ENCODE assay signal across 13 cellular contexts in genomic region chr2:60965514-60965815, GRCh38. TPM values are rescaled to one million over a fixed set of nuclear protein-coding genes. Genes with fewer than 3 reads are reported as not detected.
DNase-seq lines count a peak whose midpoint lies in the region; ATAC-seq and TF ChIP-seq lines count a peak whose summit lies in the region.
"Had no signal": no experiment of that assay in that cellular context is flagged by ENCODE, and none has a peak within 500 bp of the region (broad histone marks: within the 10 kb centered on the region; RNA-seq: fewer than 3 reads in every experiment).

No MANE protein-coding gene starts in this region.

- peaks cover 7% of the 10 kb centered on the region for H3K36me3 Mint-ChIP-seq in CD8-positive, alpha-beta T cell
- peaks cover 6% of the 10 kb centered on the region for H3K36me3 Mint-ChIP-seq in IgD-negative memory B cell
- H3K36me3 Mint-ChIP-seq in activated naive CD8-positive, alpha-beta T cell: peaks cover 20% of the 10 kb centered on the region
- peaks cover 0 to 7% of the 10 kb centered on the region in 2 donors for H3K36me3 Mint-ChIP-seq in naive B cell
- no peaks in the 10 kb centered on the region for H3K36me3 Mint-ChIP-seq in WTC11

- TF ChIP-seq CTCF in CD8-positive, alpha-beta T cell (IDR thresholded peaks at IDR 0.05): no peak
- no peak for TF ChIP-seq CTCF in foreskin fibroblast (IDR thresholded peaks at IDR 0.05; ENCODE audit: low read depth, low read length)
- no peak for TF ChIP-seq CTCF in WTC11 (IDR thresholded peaks at IDR 0.05)

- CTCF ChIA-PET in CD8-positive, alpha-beta T cell (lab: Charles Lee): interaction anchor here (1.4 kb wide), 1 partner anchor 34 kb away, joined by 4 read pairs; no protein-coding TSS in a partner anchor
- CTCF ChIA-PET in WTC11 (lab: Charles Lee): interaction anchor here (1.1 kb wide), 2 partner anchors 35 to 84 kb away, joined by 3 to 4 read pairs; partner anchors contain the start of gene REL

- H3K27me3 Mint-ChIP-seq in CD8-positive, alpha-beta T cell (ENCODE audit: low read depth): no peaks in the 10 kb centered on the region
- peaks cover 2% of the 10 kb centered on the region for H3K27me3 Mint-ChIP-seq in IgD-negative memory B cell
- H3K27me3 Mint-ChIP-seq in activated naive CD8-positive, alpha-beta T cell: no peaks in the 10 kb centered on the region
- H3K27me3 Mint-ChIP-seq in naive B cell: no peaks in the 10 kb centered on the region
- no peaks in the 10 kb centered on the region for H3K27me3 Mint-ChIP-seq in WTC11 (ENCODE audit: low read depth)

- no peak for DNase-seq in CD8-positive, alpha-beta T cell
- DNase-seq in naive B cell (no peak), NOMO-1 treated with dmso at 0.1 percent for 144 hours (lab: John Stamatoyannopoulos, UW; ENCODE audit: unreplicated experiment) (no peak), foreskin fibroblast (no peak), WTC11 (ENCODE audit: low spot score) (no peak)
- DNase-seq: amniotic stem cell, MG63, NCI-H1930, NCI-H524 treated with DMSO at 0.1 percent for 48 hours, PC-3, right cardiac atrium had no signal

- H3K9me3 Mint-ChIP-seq in CD8-positive, alpha-beta T cell: no peaks in the 10 kb centered on the region
- H3K9me3 Mint-ChIP-seq in IgD-negative memory B cell (peaks cover 0 to 5% (median 0%) of the 10 kb centered on the region in 3 donors), naive B cell (no peaks in the 10 kb centered on the region), WTC11 (no peaks in the 10 kb centered on the region)
- no peaks in the 10 kb centered on the region for H3K9me3 Mint-ChIP-seq in activated naive CD8-positive, alpha-beta T cell (ENCODE audit: low read depth)

- intact Hi-C loops in CD8-positive, alpha-beta T cell (cut with DNase I, micrococcal nuclease): loop anchor here in 1 of 2 experiments (5.0 to 10.0 kb wide), 2 partner anchors 83 to 1081 kb away; partner anchors contain the start of gene REL

- peak overlapping the region; percentile 43 for H3K27ac ChIP-seq in CD8-positive, alpha-beta T cell (ENCODE audit: low read depth, low read length)

- peaks cover 30% of the 10 kb centered on the region for H3K4me1 ChIP-seq in CD8-positive, alpha-beta T cell (ENCODE audit: insufficient read depth, low read length)

- ATAC-seq in CD8-positive, alpha-beta T cell: no peak
- no peak for ATAC-seq in naive B cell (ENCODE audit: low read depth in 2 of 2)
- ATAC-seq in WTC11: no peak
- ATAC-seq: PC-3, right cardiac atrium had no signal

- peak overlapping the region; percentile 9 for H3K4me3 ChIP-seq in CD8-positive, alpha-beta T cell (ENCODE audit: low read depth, low read length)
- H3K4me3 ChIP-seq in foreskin fibroblast (ENCODE audit: low read depth in 1 of 2, low read length in 2 of 2): no peak overlapping the region
- H3K4me3 ChIP-seq: MG63 had no signal

- POLR2A ChIA-PET in CD8-positive, alpha-beta T cell (lab: Charles Lee): interaction anchor here (0.6 to 2.2 kb wide), 7 partner anchors 10 to 1030 kb away, joined by 3 to 12 read pairs (median 5); partner anchors contain the start of gene REL
- POLR2A ChIA-PET in WTC11 (lab: Charles Lee): interaction anchor here (1.2 kb wide), 1 partner anchor 9 kb away, joined by 4 read pairs; no protein-coding TSS in a partner anchor

- no peaks in the 10 kb centered on the region for H3K36me3 ChIP-seq in CD8-positive, alpha-beta T cell (ENCODE audit: insufficient read depth, low read length)
- H3K36me3 ChIP-seq: MG63 had no signal

- no peaks in the 10 kb centered on the region for H3K27me3 ChIP-seq in CD8-positive, alpha-beta T cell (ENCODE audit: insufficient read depth, low read length)
- H3K27me3 ChIP-seq: MG63 had no signal

- H3K9me3 ChIP-seq in CD8-positive, alpha-beta T cell (ENCODE audit: low read length): no peaks in the 10 kb centered on the region
- H3K9me3 ChIP-seq: MG63 had no signal

- H3K4me3 Mint-ChIP-seq in CD8-positive, alpha-beta T cell: peak overlapping the region; percentile 47
- H3K4me3 Mint-ChIP-seq in IgD-negative memory B cell (peak overlapping the region in 3 of 4 donors; percentile 22 to 54 (median 47)), naive B cell (peak overlapping the region in 6 of 8 donors; percentile 15 to 64 (median 32)), WTC11 (no peak overlapping the region)
- H3K4me3 Mint-ChIP-seq in activated naive CD8-positive, alpha-beta T cell: peak overlapping the region; percentile 9

- H3K27ac Mint-ChIP-seq in CD8-positive, alpha-beta T cell: peak overlapping the region; percentile 90
- H3K27ac Mint-ChIP-seq in IgD-negative memory B cell (peak overlapping the region in 2 of 3 donors; percentile 56 to 76), naive B cell (peak overlapping the region in 5 of 6 donors; percentile 56 to 75 (median 71)), WTC11 (no peak overlapping the region)
- H3K27ac Mint-ChIP-seq in activated naive CD8-positive, alpha-beta T cell: peak overlapping the region; percentile 75

- peaks cover 44% of the 10 kb centered on the region for H3K4me1 Mint-ChIP-seq in CD8-positive, alpha-beta T cell (ENCODE audit: low read depth)
- H3K4me1 Mint-ChIP-seq in IgD-negative memory B cell (peaks cover 37 to 49% (median 41%) of the 10 kb centered on the region in 3 donors), naive B cell (peaks cover 32 to 62% (median 44%) of the 10 kb centered on the region in 3 donors), WTC11 (peaks cover 15% of the 10 kb centered on the region)
- H3K4me1 Mint-ChIP-seq in activated naive CD8-positive, alpha-beta T cell (ENCODE audit: low read depth): peaks cover 49% of the 10 kb centered on the region

TF ChIP-seq in WTC11, 78 proteins besides CTCF, POLR2A, EP300 and RAD21 (continues in another document):
- TF ChIP-seq JUN (CRISPR knock-in tag; IDR thresholded peaks at IDR 0.05) (no peak), GABPB1 (CRISPR knock-in tag; IDR thresholded peaks at IDR 0.05) (no peak), GRHL2 (CRISPR knock-in tag; IDR thresholded peaks at IDR 0.05; ENCODE audit: insufficient replicate concordance, severe bottlenecking) (no peak), PREB (CRISPR knock-in tag; IDR thresholded peaks at IDR 0.05; ENCODE audit: borderline replicate concordance) (no peak), RORB (CRISPR knock-in tag; IDR thresholded peaks at IDR 0.05) (no peak), HMGXB4 (CRISPR knock-in tag; IDR thresholded peaks at IDR 0.05) (no peak), OVOL2 (CRISPR knock-in tag; IDR thresholded peaks at IDR 0.05; ENCODE audit: borderline replicate concordance) (no peak), TEAD4 (CRISPR knock-in tag; IDR thresholded peaks at IDR 0.05) (no peak), ZNF219 (CRISPR knock-in tag; IDR thresholded peaks at IDR 0.05; ENCODE audit: borderline replicate concordance) (no peak)

RNA-seq across cellular contexts. Expression of gene PEX13, which starts 52.1 kb away (rescaled TPM):
- total RNA-seq in CD8-positive, alpha-beta T cell: 10 to 100 TPM in 1 of 2 experiments, 1 to 10 TPM in 1; 9.6 to 13.7 TPM
- polyA plus RNA-seq in IgD-negative memory B cell (10.0 TPM), naive B cell (ENCODE audit: low read depth in 6 of 6) (10 to 100 TPM in 4 of 6 donors, 1 to 10 TPM in 2; 8.5 to 17.9 (median 10.6) TPM)
- 19.8 to 20.4 TPM (median 20.3 TPM) in 3 replicates for total RNA-seq in WTC11 (2021)

RNA-seq across cellular contexts. Expression of gene PUS10, which starts 52.6 kb away (rescaled TPM):
- 1 to 10 TPM; 3.3 to 3.6 TPM for total RNA-seq in CD8-positive, alpha-beta T cell
- 6.8 TPM for polyA plus RNA-seq in IgD-negative memory B cell
- 1 to 10 TPM; 3.4 to 8.6 (median 4.8) TPM for polyA plus RNA-seq in naive B cell (ENCODE audit: low read depth in 6 of 6)
- total RNA-seq in WTC11 (2021): 2.5 to 2.9 TPM (median 2.6 TPM) in 3 replicates
